In genomic region chr5:141598389-141599360, GRCh38 we compare ENCODE assay signal across 9 cellular contexts. TPM values are rescaled to one million over a fixed set of nuclear protein-coding genes. Genes with fewer than 3 reads are reported as not detected.
A peak's percentile ranks its signal among the peaks of the same experiment; 100 is the strongest.
DNase-seq lines count a peak whose midpoint lies in the region; ATAC-seq, FAIRE-seq and TF ChIP-seq lines count a peak whose summit lies in the region.
"Had no signal": no experiment of that assay in that cellular context is flagged by ENCODE, and none has a peak within 500 bp of the region (broad histone marks: within the 10 kb centered on the region; RNA-seq: fewer than 3 reads in every experiment).

No MANE protein-coding gene starts in this region.

- ATAC-seq in GM21367 (IDR thresholded peaks at IDR 0.05; ENCODE audit: unreplicated experiment) (peak; percentile 45), left ventricle myocardium superior (peak; percentile 92)

- H3K36me3 ChIP-seq in ACC112 (ENCODE audit: insufficient read depth, low read length) (no peaks in the 10 kb centered on the region), kidney (ENCODE audit: control insufficient read depth in 1 of 2, insufficient read depth in 2 of 2, low read length in 2 of 2) (no peaks in the 10 kb centered on the region), thyroid gland (no peaks in the 10 kb centered on the region)

- H3K9me3 ChIP-seq in kidney (ENCODE audit: control insufficient read depth in 1 of 2, low read length in 2 of 2) (no peaks in the 10 kb centered on the region), thyroid gland (no peaks in the 10 kb centered on the region)

- peaks cover 69% of the 10 kb centered on the region for H3K79me2 ChIP-seq in ACC112 (ENCODE audit: control insufficient read depth, insufficient read depth, low read length, unreplicated experiment)

- intact Hi-C loops in activated T-helper 1 cell treated with anti-CD3 and anti-CD28 coated beads, Interleukin-12 subunit alpha, Interleukin-12 subunit beta, Interleukin-2, Interleukin-4 antibody, amounts not matched to agents 30 ng/mL and 10 ng/mL and 1 ng/mL, durations not matched to agents 14 hours and 24 hours and 36 hours (cut with micrococcal nuclease) = no loop called here
- intact Hi-C loops in left ventricle myocardium superior (cut with micrococcal nuclease) (no loop called here), kidney (cut with DNase I) (no loop called here), thyroid gland (cut with DNase I) (no loop called here)

- no peaks in the 10 kb centered on the region for H3K27me3 ChIP-seq in ACC112 (ENCODE audit: insufficient read depth, low read length)
- no peaks in the 10 kb centered on the region for H3K27me3 ChIP-seq in thyroid gland

- no peak for DNase-seq in activated T-helper 1 cell treated with anti-CD3 and anti-CD28 coated beads, Interleukin-12 subunit alpha, Interleukin-12 subunit beta, Interleukin-2, Interleukin-4 antibody, amounts not matched to agents 30 ng/mL and 10 ng/mL and 1 ng/mL, durations not matched to agents 14 hours and 24 hours and 36 hours (ENCODE audit: low spot score)
- DNase-seq in left ventricle myocardium superior (no peak), GM19240 (ENCODE audit: insufficient read length, low spot score) (no peak), kidney (no peak), thyroid gland (no peak), NCI-H748 treated with DMSO at 0.1 percent for 48 hours (lab: John Stamatoyannopoulos, UW) (no peak)
- DNase-seq: EL had no signal

- H3K4me3 Mint-ChIP-seq in activated T-helper 1 cell treated with anti-CD3 and anti-CD28 coated beads, Interleukin-12 subunit alpha, Interleukin-12 subunit beta, Interleukin-2, Interleukin-4 antibody, amounts not matched to agents 30 ng/mL and 10 ng/mL and 1 ng/mL, durations not matched to agents 14 hours and 24 hours and 36 hours = peak overlapping the region; percentile 11

- WGBS in thyroid gland, 2 donors = 65 to 75% methylated on average over 3 of the region's 3 CpGs

- peaks cover 25% of the 10 kb centered on the region for H3K4me1 ChIP-seq in ACC112 (ENCODE audit: control insufficient read depth, insufficient read depth, low read length, unreplicated experiment)
- H3K4me1 ChIP-seq in kidney (ENCODE audit: control insufficient read depth in 1 of 2, insufficient read depth in 1 of 2, low read depth in 1 of 2, low read length in 2 of 2) = peaks cover 0 to 10% of the 10 kb centered on the region in 2 donors
- H3K4me1 ChIP-seq in thyroid gland = peaks cover under 1 to 4% of the 10 kb centered on the region in 2 donors

- TF ChIP-seq CTCF in kidney (IDR thresholded peaks at IDR 0.05; ENCODE audit: borderline replicate concordance, extremely low read depth, insufficient read depth) = no peak
- TF ChIP-seq CTCF in thyroid gland (IDR thresholded peaks at IDR 0.05) = no peak

- no peak for TF ChIP-seq POLR2A in thyroid gland (IDR thresholded peaks at IDR 0.05)

- H3K27ac Mint-ChIP-seq in activated T-helper 1 cell treated with anti-CD3 and anti-CD28 coated beads, Interleukin-12 subunit alpha, Interleukin-12 subunit beta, Interleukin-2, Interleukin-4 antibody, amounts not matched to agents 30 ng/mL and 10 ng/mL and 1 ng/mL, durations not matched to agents 14 hours and 24 hours and 36 hours = peak overlapping the region; percentile 34

- H3K4me3 ChIP-seq in ACC112 (ENCODE audit: low read depth, low read length) (no peak overlapping the region), kidney (ENCODE audit: low read length in 2 of 2) (no peak overlapping the region), thyroid gland (replicated peaks in 1 of 3) (no peak overlapping the region)

- H3K9me3 Mint-ChIP-seq in activated T-helper 1 cell treated with anti-CD3 and anti-CD28 coated beads, Interleukin-12 subunit alpha, Interleukin-12 subunit beta, Interleukin-2, Interleukin-4 antibody, amounts not matched to agents 30 ng/mL and 10 ng/mL and 1 ng/mL, durations not matched to agents 14 hours and 24 hours and 36 hours = no peaks in the 10 kb centered on the region

- no peaks in the 10 kb centered on the region for H3K27me3 Mint-ChIP-seq in activated T-helper 1 cell treated with anti-CD3 and anti-CD28 coated beads, Interleukin-12 subunit alpha, Interleukin-12 subunit beta, Interleukin-2, Interleukin-4 antibody, amounts not matched to agents 30 ng/mL and 10 ng/mL and 1 ng/mL, durations not matched to agents 14 hours and 24 hours and 36 hours (ENCODE audit: insufficient read depth)

- no peak overlapping the region for H2AFZ ChIP-seq in ACC112 (ENCODE audit: low read length, unreplicated experiment)

- no peak for FAIRE-seq in kidney (lab: Jason Lieb, UNC)

- H3K9ac ChIP-seq in kidney (ENCODE audit: low read length in 2 of 2) = no peak overlapping the region

- H3K27ac ChIP-seq in ACC112 (ENCODE audit: low read depth, low read length) (peak overlapping the region; percentile 60), kidney (ENCODE audit: low read depth in 2 of 2, low read length in 2 of 2) (peak overlapping the region in 1 of 2 donors; percentile 32), thyroid gland (no peak overlapping the region)

- H3K4me1 Mint-ChIP-seq in activated T-helper 1 cell treated with anti-CD3 and anti-CD28 coated beads, Interleukin-12 subunit alpha, Interleukin-12 subunit beta, Interleukin-2, Interleukin-4 antibody, amounts not matched to agents 30 ng/mL and 10 ng/mL and 1 ng/mL, durations not matched to agents 14 hours and 24 hours and 36 hours (ENCODE audit: low read depth) = peaks cover 67% of the 10 kb centered on the region

- peaks cover 10% of the 10 kb centered on the region for H3K36me3 Mint-ChIP-seq in activated T-helper 1 cell treated with anti-CD3 and anti-CD28 coated beads, Interleukin-12 subunit alpha, Interleukin-12 subunit beta, Interleukin-2, Interleukin-4 antibody, amounts not matched to agents 30 ng/mL and 10 ng/mL and 1 ng/mL, durations not matched to agents 14 hours and 24 hours and 36 hours (ENCODE audit: low read depth)

RNA-seq across cellular contexts. Expression of gene DIAPH1, which starts 20.1 kb away (rescaled TPM):
- 221 and 234 TPM in 2 replicates for total RNA-seq in activated T-helper 1 cell treated with anti-CD3 and anti-CD28 coated beads, Interleukin-12 subunit alpha, Interleukin-12 subunit beta, Interleukin-2, Interleukin-4 antibody, amounts not matched to agents 30 ng/mL and 10 ng/mL and 1 ng/mL, durations not matched to agents 14 hours and 24 hours and 36 hours
- 36.6 TPM for total RNA-seq in left ventricle myocardium superior
- 156 TPM for total RNA-seq in kidney
- polyA plus RNA-seq in kidney (ENCODE audit: insufficient read depth, low read depth, low replicate concordance) = 60.6 TPM
- 100 to 1,000 TPM in 1 of 4 donors, 10 to 100 TPM in 3; 82.1 to 103 (median 89.7) TPM for total RNA-seq in thyroid gland

RNA-seq across cellular contexts. Expression of gene HDAC3, which starts 38.0 kb away (rescaled TPM):
- 83.1 and 87.2 TPM in 2 replicates for total RNA-seq in activated T-helper 1 cell treated with anti-CD3 and anti-CD28 coated beads, Interleukin-12 subunit alpha, Interleukin-12 subunit beta, Interleukin-2, Interleukin-4 antibody, amounts not matched to agents 30 ng/mL and 10 ng/mL and 1 ng/mL, durations not matched to agents 14 hours and 24 hours and 36 hours
- total RNA-seq in left ventricle myocardium superior (28.9 TPM), kidney (44.7 TPM), thyroid gland (10 to 100 TPM; 44.2 to 62.7 (median 54.6) TPM)
- 47.5 TPM for polyA plus RNA-seq in kidney (ENCODE audit: insufficient read depth, low read depth, low replicate concordance)

RNA-seq across cellular contexts. Expression of gene RELL2, which starts 38.1 kb away (rescaled TPM):
- 19.3 and 19.5 TPM in 2 replicates for total RNA-seq in activated T-helper 1 cell treated with anti-CD3 and anti-CD28 coated beads, Interleukin-12 subunit alpha, Interleukin-12 subunit beta, Interleukin-2, Interleukin-4 antibody, amounts not matched to agents 30 ng/mL and 10 ng/mL and 1 ng/mL, durations not matched to agents 14 hours and 24 hours and 36 hours
- total RNA-seq in left ventricle myocardium superior = 0.55 TPM
- total RNA-seq in kidney = 3.0 TPM
- polyA plus RNA-seq in kidney (ENCODE audit: insufficient read depth, low read depth, low replicate concordance) = 8.2 TPM
- 1 to 10 TPM; 2.4 to 5.7 (median 4.6) TPM for total RNA-seq in thyroid gland

RNA-seq across cellular contexts. Expression of gene FCHSD1, which starts 52.5 kb away (rescaled TPM):
- 37.0 and 37.1 TPM in 2 replicates for total RNA-seq in activated T-helper 1 cell treated with anti-CD3 and anti-CD28 coated beads, Interleukin-12 subunit alpha, Interleukin-12 subunit beta, Interleukin-2, Interleukin-4 antibody, amounts not matched to agents 30 ng/mL and 10 ng/mL and 1 ng/mL, durations not matched to agents 14 hours and 24 hours and 36 hours
- total RNA-seq in left ventricle myocardium superior (3.7 TPM), kidney (20.3 TPM), thyroid gland (10 to 100 TPM; 15.2 to 28.3 (median 22.7) TPM)
- polyA plus RNA-seq in kidney (ENCODE audit: insufficient read depth, low read depth, low replicate concordance) = 6.4 TPM
